Comparison of ENCODE assay signal across 15 cellular contexts in genomic region chr3:114626751-114627150, GRCh38.
DNase-seq lines count a peak whose midpoint lies in the region; ATAC-seq and TF ChIP-seq lines count a peak whose summit lies in the region.
"Had no signal": no experiment of that assay in that cellular context is flagged by ENCODE, and none has a peak within 500 bp of the region (broad histone marks: within the 10 kb centered on the region; RNA-seq: fewer than 3 reads in every experiment).

No MANE protein-coding gene starts in this region.

- DNase-seq in AG20443 (ENCODE audit: low spot score): peak; percentile 6
- DNase-seq in NCI-H69 (lab: John Stamatoyannopoulos, UW): peak; percentile 58
- peak; percentile 29 for DNase-seq in fibroblast of the aortic adventitia (ENCODE audit: low read depth)
- DNase-seq in GM19240 (ENCODE audit: insufficient read length, low spot score): no peak
- no peak for DNase-seq in Ammon's horn (ENCODE audit: low spot score)
- no peak for DNase-seq in kidney tubule cell (ENCODE audit: low spot score)
- DNase-seq: activated naive CD8-positive, alpha-beta T cell treated with anti-CD3 and anti-CD28 coated beads, Interleukin-2, amount 10 ng/mL, durations not matched to agents 7 days and 5 days; activated T-cell treated with anti-CD3 and anti-CD28 coated beads, Interleukin-2, amount 50 U/mL, for 1 hour; CD8-positive, alpha-beta T cell; cerebellar nuclear complex; NCI-H187 treated with DMSO at 0.1 percent for 48 hours; NCI-H510A had no signal

- peaks cover 46 to 58% (median 47%) of the 10 kb centered on the region in 3 donors for H3K4me1 ChIP-seq in skeletal muscle tissue (ENCODE audit: control insufficient read depth in 3 of 3, insufficient read depth in 3 of 3, low read length in 3 of 3)

- no peak for TF ChIP-seq CTCF in fibroblast of the aortic adventitia (IDR thresholded peaks at IDR 0.05; ENCODE audit: insufficient read depth, low read length)

- H3K4me3 ChIP-seq in fibroblast of the aortic adventitia (ENCODE audit: low read depth, low read length) (no peak overlapping the region), skeletal muscle tissue (ENCODE audit: low read length in 3 of 3) (no peak overlapping the region)

- no peak overlapping the region for H3K9ac ChIP-seq in skeletal muscle tissue (ENCODE audit: low read depth in 1 of 3, low read length in 3 of 3)

- H3K9me3 ChIP-seq in skeletal muscle tissue (ENCODE audit: control insufficient read depth in 3 of 3, low read length in 3 of 3): no peaks in the 10 kb centered on the region

- no peak for ATAC-seq in GM18867 (IDR thresholded peaks at IDR 0.05; ENCODE audit: unreplicated experiment)
- ATAC-seq: CD8-positive, alpha-beta T cell; Panc1 had no signal

- H3K27me3 ChIP-seq in skeletal muscle tissue (ENCODE audit: control insufficient read depth in 3 of 3, insufficient read depth in 3 of 3, low read length in 3 of 3): no peaks in the 10 kb centered on the region

- peak overlapping the region; percentile 96 for H3K27ac ChIP-seq in skeletal muscle tissue (ENCODE audit: low read depth, low read length)

- H3K36me3 ChIP-seq in skeletal muscle tissue (ENCODE audit: control insufficient read depth in 3 of 3, insufficient read depth in 3 of 3, low read length in 3 of 3): no peaks in the 10 kb centered on the region

Comparison
In these comparisons a context has a peak if more than half of its experiments do, and no peak if none do; other contexts are left out.
1. DNase-seq: peak in AG20443 (single experiment), NCI-H69 (single experiment) and fibroblast of the aortic adventitia (single experiment); none in GM19240 (single experiment), Ammon's horn (single experiment) and kidney tubule cell (single experiment).